In the genomic region with DNA sequence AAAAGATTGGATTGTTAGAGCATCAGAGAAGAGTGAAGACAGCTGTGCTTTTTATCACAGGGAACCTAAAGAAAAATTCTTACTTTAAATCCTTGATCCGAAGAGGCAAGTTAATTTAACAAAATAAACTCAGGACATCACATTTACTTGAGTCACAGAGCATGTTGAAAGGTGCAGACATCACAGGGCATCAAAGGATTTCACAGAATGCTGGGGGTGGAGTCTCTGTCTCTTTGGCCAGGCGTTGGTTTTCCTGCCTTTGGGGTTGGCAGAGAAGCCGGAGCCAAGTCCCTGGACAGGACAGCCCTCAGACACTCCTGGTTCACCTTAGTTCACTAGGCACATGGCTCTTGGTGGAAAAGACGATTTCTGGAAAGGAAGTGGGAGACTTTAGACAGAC, we compare ENCODE assay signal across 14 cellular contexts. TPM values are rescaled to one million over a fixed set of nuclear protein-coding genes. Genes with fewer than 3 reads are reported as not detected.
DNase-seq lines count a peak whose midpoint lies in the region; ATAC-seq and TF ChIP-seq lines count a peak whose summit lies in the region.
"Had no signal": no experiment of that assay in that cellular context is flagged by ENCODE, and none has a peak within 500 bp of the region (broad histone marks: within the 10 kb centered on the region; RNA-seq: fewer than 3 reads in every experiment).

No MANE protein-coding gene starts in this region.

- no peaks in the 10 kb centered on the region for H3K36me3 Mint-ChIP-seq in activated CD4-positive, alpha-beta T cell treated with anti-CD3 and anti-CD28 coated beads, Interleukin-2, amount 10 ng/mL, durations not matched to agents 24 days and 14 days (ENCODE audit: low read depth)

- intact Hi-C loops in adrenal gland (cut with DNase I), result loop anchor here in 1 of 2 donors (5.0 kb wide), 1 partner anchor 53 kb away; no protein-coding TSS in a partner anchor
- intact Hi-C loops in Right ventricle myocardium superior (cut with DNase I), result no loop called here
- intact Hi-C loops in psoas muscle (cut with DNase I), result no loop called here
- intact Hi-C loops in activated CD4-positive, alpha-beta T cell treated with anti-CD3 and anti-CD28 coated beads, Interleukin-2, amount 10 ng/mL, durations not matched to agents 24 days and 14 days (cut with micrococcal nuclease), result no loop called here
- intact Hi-C loops in head of caudate nucleus (cut with DNase I), result no loop called here

- H3K36me3 ChIP-seq in adrenal gland (replicated peaks in 1 of 2) (no peaks in the 10 kb centered on the region), psoas muscle (ENCODE audit: insufficient read depth in 1 of 2, low read depth in 1 of 2) (no peaks in the 10 kb centered on the region)
- H3K36me3 ChIP-seq: HAP-1 had no signal

- no peaks in the 10 kb centered on the region for H3K27me3 ChIP-seq in adrenal gland
- no peaks in the 10 kb centered on the region for H3K27me3 ChIP-seq in psoas muscle (ENCODE audit: insufficient read depth in 3 of 3, low read length in 2 of 3)
- H3K27me3 ChIP-seq: hepatocyte had no signal

- no peaks in the 10 kb centered on the region for H3K4me1 Mint-ChIP-seq in activated CD4-positive, alpha-beta T cell treated with anti-CD3 and anti-CD28 coated beads, Interleukin-2, amount 10 ng/mL, durations not matched to agents 24 days and 14 days

- peaks cover 24% of the 10 kb centered on the region for H3K27me3 Mint-ChIP-seq in activated CD4-positive, alpha-beta T cell treated with anti-CD3 and anti-CD28 coated beads, Interleukin-2, amount 10 ng/mL, durations not matched to agents 24 days and 14 days

- H3K9me3 ChIP-seq in adrenal gland (replicated peaks in 1 of 3) (no peaks in the 10 kb centered on the region), psoas muscle (no peaks in the 10 kb centered on the region)
- H3K9me3 ChIP-seq: HAP-1 had no signal

- H3K27ac Mint-ChIP-seq in activated CD4-positive, alpha-beta T cell treated with anti-CD3 and anti-CD28 coated beads, Interleukin-2, amount 10 ng/mL, durations not matched to agents 24 days and 14 days, result no peak overlapping the region

- TF ChIP-seq CTCF in adrenal gland (IDR thresholded peaks at IDR 0.05) (no peak), psoas muscle (IDR thresholded peaks at IDR 0.05) (no peak)

- H3K27ac ChIP-seq in adrenal gland, result peak overlapping the region; percentile 79 to 94 (median 87)
- peak overlapping the region; percentile 83 for H3K27ac ChIP-seq in psoas muscle
- H3K27ac ChIP-seq: hepatocyte, HL-60, SK-N-MC had no signal

- H3K4me3 Mint-ChIP-seq in activated CD4-positive, alpha-beta T cell treated with anti-CD3 and anti-CD28 coated beads, Interleukin-2, amount 10 ng/mL, durations not matched to agents 24 days and 14 days, result no peak overlapping the region

- H3K4me1 ChIP-seq in adrenal gland (replicated peaks in 1 of 2) (peaks cover 19 to 20% of the 10 kb centered on the region in 2 donors), psoas muscle (peaks cover 33% of the 10 kb centered on the region)
- H3K4me1 ChIP-seq: HAP-1 had no signal

- TF ChIP-seq POLR2A in adrenal gland (IDR thresholded peaks at IDR 0.05), result no peak

- WGBS in adrenal gland, 4 donors, result 7 to 23% (median 20%) methylated on average over 4 of the region's 4 CpGs
- 10 to 13% (median 12%) methylated on average over 4 of the region's 4 CpGs for WGBS in psoas muscle, 3 donors

- no peak overlapping the region for H3K4me3 ChIP-seq in adrenal gland
- peak overlapping the region; percentile 4 for H3K4me3 ChIP-seq in psoas muscle
- H3K4me3 ChIP-seq: HAP-1, hepatocyte, SK-N-MC had no signal

- peaks cover 3% of the 10 kb centered on the region for H3K9me3 Mint-ChIP-seq in activated CD4-positive, alpha-beta T cell treated with anti-CD3 and anti-CD28 coated beads, Interleukin-2, amount 10 ng/mL, durations not matched to agents 24 days and 14 days

- DNase-seq in DMS53 (lab: John Stamatoyannopoulos, UW), result peak; percentile 80
- DNase-seq in adrenal gland, result peak; percentile 69 to 94 (median 88)
- DNase-seq in Right ventricle myocardium superior, result peak; percentile 54
- DNase-seq in psoas muscle, result peak; percentile 76 to 83
- no peak for DNase-seq in activated CD4-positive, alpha-beta T cell treated with anti-CD3 and anti-CD28 coated beads, Interleukin-2, amount 10 ng/mL, durations not matched to agents 24 days and 14 days
- DNase-seq in head of caudate nucleus, result no peak
- DNase-seq in NCI-H1092 (lab: John Stamatoyannopoulos, UW), result no peak
- DNase-seq: NCI-H2107, occipital lobe had no signal

- ATAC-seq in Right ventricle myocardium superior (ENCODE audit: poor library complexity) (peak; percentile 97), psoas muscle (peak; percentile 94 to 96 (median 94)), GM21786 (IDR thresholded peaks at IDR 0.05; ENCODE audit: unreplicated experiment) (no peak)

RNA-seq across cellular contexts. Expression of gene SH3RF3, which starts 56.3 kb away (rescaled TPM):
- total RNA-seq in adrenal gland (10 to 100 TPM in 6 of 8 donors, 1 to 10 TPM in 2; 9.5 to 19.1 (median 15.8) TPM), Right ventricle myocardium superior (6.6 TPM), psoas muscle (10 to 100 TPM in 2 of 4 donors, 1 to 10 TPM in 2; 6.8 to 27.0 (median 12.9) TPM)
- polyA plus RNA-seq in adrenal gland (10 to 100 TPM in 2 of 3 donors, 1 to 10 TPM in 1; 4.2 to 14.2 (median 10.0) TPM), psoas muscle (10 to 100 TPM in 1 of 3 donors, 1 to 10 TPM in 2; 4.6 to 15.6 (median 9.0) TPM)
- total RNA-seq in activated CD4-positive, alpha-beta T cell treated with anti-CD3 and anti-CD28 coated beads, Interleukin-2, amount 10 ng/mL, durations not matched to agents 24 days and 14 days, result 0.47 TPM in 2 replicates

Comparison
In these comparisons a context has a peak if more than half of its experiments do, and no peak if none do; other contexts are left out.
1. DNase-seq: peak in DMS53 (single experiment), adrenal gland (7 of 7), Right ventricle myocardium superior (single experiment) and psoas muscle (2 of 2); none in activated CD4-positive, alpha-beta T cell treated with anti-CD3 and anti-CD28 coated beads, Interleukin-2, amount 10 ng/mL, durations not matched to agents 24 days and 14 days (single experiment), head of caudate nucleus (0 of 42) and NCI-H1092 (single experiment).